ENCODE assay signal across 30 cellular contexts in genomic region chr10:86289577-86289868, GRCh38.
A peak's percentile ranks its signal among the peaks of the same experiment; 100 is the strongest.
DNase-seq lines count a peak whose midpoint lies in the region; ATAC-seq and TF ChIP-seq lines count a peak whose summit lies in the region.
"Had no signal": no experiment of that assay in that cellular context is flagged by ENCODE, and none has a peak within 500 bp of the region (broad histone marks: within the 10 kb centered on the region; RNA-seq: fewer than 3 reads in every experiment).

No MANE protein-coding gene starts in this region.

- 6% methylated on average over 2 of the region's 2 CpGs for WGBS in SK-N-SH (ENCODE audit: low lambda C conversion rate)
- 48 to 58% methylated on average over 2 of the region's 2 CpGs for WGBS in sigmoid colon, 2 donors

- intact Hi-C loops in colonic mucosa (cut with DNase I) = no loop called here
- intact Hi-C loops in sigmoid colon (cut with DNase I) = no loop called here
- intact Hi-C loops in left colon (cut with DNase I, micrococcal nuclease) = no loop called here

- peak; percentile 1 for DNase-seq in SK-N-SH
- DNase-seq in NB4 (ENCODE audit: low read depth) = no peak
- peak; percentile 4 for DNase-seq in colonic mucosa
- DNase-seq in sigmoid colon = peak; percentile 26
- DNase-seq in effector CD8-positive, alpha-beta T cell (lab: John Stamatoyannopoulos, UW) = no peak
- DNase-seq in left colon = no peak
- no peak for DNase-seq in NCI-H1417 treated with DMSO at 0.1 percent for 48 hours (lab: John Stamatoyannopoulos, UW)
- DNase-seq: activated effector memory CD4-positive, alpha-beta T cell treated with Interleukin-2 at 50 U/mL for 16 hours; activated naive CD8-positive, alpha-beta T cell treated with anti-CD3 and anti-CD28 coated beads for 36 hours; anterior cingulate cortex; Calu3; CD4-positive, CD25-positive, alpha-beta regulatory T cell; DMS79 treated with DMSO at 0.1 percent for 48 hours; GF-D8; GOT3; Karpas-422; MV-4-11; NCI-H1694; NCI-H446 treated with DMSO at 0.1 percent for 48 hours; stimulated activated CD4-positive, alpha-beta T cell treated with anti-CD3 and anti-CD28 coated beads, Interleukin-2, amount 100 ng/mL, for 24 hours; stimulated activated naive CD8-positive, alpha-beta T cell treated with anti-CD3 and anti-CD28 coated beads, Interleukin-15, Interleukin-2, amounts not matched to agents 100 U/mL and 50 U/mL, for 24 hours; T-helper 17 cell had no signal

- ATAC-seq in SK-N-SH treated with all-trans-retinoic acid at 6 μM for 48 hours = no peak
- ATAC-seq in left colon = no peak
- ATAC-seq: activated CD8-positive, alpha-beta T cell treated with anti-CD3 and anti-CD28 coated beads, Interleukin-2, amount 10 ng/mL, durations not matched to agents 7 days and 5 days; stimulated activated naive CD8-positive, alpha-beta T cell treated with anti-CD3 and anti-CD28 coated beads, Interleukin-15, Interleukin-2, amounts not matched to agents 100 U/mL and 50 U/mL, for 24 hours; T-helper 17 cell had no signal

- H3K79me2 ChIP-seq in SK-N-SH (ENCODE audit: insufficient read depth) = no peaks in the 10 kb centered on the region
- H3K79me2 ChIP-seq: parathyroid adenoma had no signal

- TF ChIP-seq CTCF in SK-N-SH (IDR thresholded peaks at IDR 0.05) (no peak), NB4 (IDR thresholded peaks at IDR 0.05; ENCODE audit: low read depth, low read length) (peak; percentile 32), colonic mucosa (IDR thresholded peaks at IDR 0.05) (no peak), sigmoid colon (IDR thresholded peaks at IDR 0.05) (no peak)

- H3K4me2 ChIP-seq in SK-N-SH = no peak overlapping the region
- H3K4me2 ChIP-seq: smooth muscle cell had no signal

- H3K4me3 ChIP-seq in SK-N-SH (ENCODE audit: low read depth in 2 of 2, low read length in 1 of 2) (no peak overlapping the region), NB4 (ENCODE audit: low read depth, low read length) (no peak overlapping the region), colonic mucosa (no peak overlapping the region), sigmoid colon (no peak overlapping the region)
- H3K4me3 ChIP-seq: breast epithelium, smooth muscle cell, thoracic aorta, vagina had no signal

- no peaks in the 10 kb centered on the region for H3F3A ChIP-seq in SK-N-SH (replicated peaks; ENCODE audit: insufficient read depth)

- POLR2A ChIA-PET in SK-N-SH (lab: Yijun Ruan, JAX) = no interaction called here

- TF ChIP-seq RAD21 in SK-N-SH (IDR thresholded peaks at IDR 0.05; ENCODE audit: low read length) = no peak

- H3K36me3 ChIP-seq in SK-N-SH (replicated peaks in 1 of 2; ENCODE audit: control insufficient read depth in 1 of 2, insufficient read depth in 2 of 2, low read length in 1 of 2) (no peaks in the 10 kb centered on the region), colonic mucosa (no peaks in the 10 kb centered on the region), sigmoid colon (no peaks in the 10 kb centered on the region)
- H3K36me3 ChIP-seq: breast epithelium, thoracic aorta, vagina had no signal

- H3K27ac ChIP-seq in SK-N-SH (ENCODE audit: low read depth in 2 of 2, low read length in 1 of 2) (no peak overlapping the region), colonic mucosa (no peak overlapping the region), sigmoid colon (no peak overlapping the region)
- H3K27ac ChIP-seq: breast epithelium, HL-60, parathyroid adenoma, thoracic aorta, vagina had no signal

- CTCF ChIA-PET in SK-N-SH (lab: Yijun Ruan, JAX) = interaction anchor here (0.7 kb wide), 1 partner anchor 36 kb away, joined by 3 read pairs; no protein-coding TSS in a partner anchor

- H2AFZ ChIP-seq in SK-N-SH (ENCODE audit: low read depth) = no peak overlapping the region
- H2AFZ ChIP-seq: parathyroid adenoma had no signal

- TF ChIP-seq POLR2A in NB4 (IDR thresholded peaks at IDR 0.05; ENCODE audit: extremely low read depth, insufficient read length) = no peak
- TF ChIP-seq POLR2A in sigmoid colon (IDR thresholded peaks at IDR 0.05) = no peak

- H3K9me3 ChIP-seq in SK-N-SH = no peaks in the 10 kb centered on the region
- no peaks in the 10 kb centered on the region for H3K9me3 ChIP-seq in colonic mucosa
- H3K9me3 ChIP-seq in sigmoid colon = no peaks in the 10 kb centered on the region
- H3K9me3 ChIP-seq: breast epithelium, thoracic aorta, vagina had no signal

- no peaks in the 10 kb centered on the region for H4K20me1 ChIP-seq in SK-N-SH (ENCODE audit: insufficient read depth)

- H3K9me2 ChIP-seq in SK-N-SH = no peaks in the 10 kb centered on the region

- H3K4me1 ChIP-seq in SK-N-SH (ENCODE audit: control insufficient read depth in 1 of 2, insufficient read depth in 2 of 2, low read depth in 1 of 2, low read length in 1 of 2) (peaks cover 0 to 35% of the 10 kb centered on the region in 2 experiments; a peak in 1 of 4 replicates), colonic mucosa (no peaks in the 10 kb centered on the region), sigmoid colon (no peaks in the 10 kb centered on the region)
- H3K4me1 ChIP-seq: breast epithelium, parathyroid adenoma, vagina had no signal

- TF ChIP-seq EP300 in SK-N-SH (IDR thresholded peaks at IDR 0.05; ENCODE audit: borderline replicate concordance in 1 of 2, low read depth in 1 of 2, low read length in 1 of 2) (no peak), sigmoid colon (IDR thresholded peaks at IDR 0.05) (no peak)

- no peaks in the 10 kb centered on the region for H3K27me3 ChIP-seq in SK-N-SH (ENCODE audit: insufficient read depth)
- no peaks in the 10 kb centered on the region for H3K27me3 ChIP-seq in colonic mucosa
- no peaks in the 10 kb centered on the region for H3K27me3 ChIP-seq in sigmoid colon
- H3K27me3 ChIP-seq: vagina had no signal

- H3K9ac ChIP-seq in SK-N-SH (no peak overlapping the region), colonic mucosa (ENCODE audit: low read depth in 2 of 2, low read length in 2 of 2) (no peak overlapping the region)
- H3K9ac ChIP-seq: parathyroid adenoma had no signal

TF ChIP-seq in SK-N-SH, 30 proteins besides CTCF, POLR2A, EP300 and RAD21 (continues in another document):
- TF ChIP-seq NRF1 (IDR thresholded peaks at IDR 0.05; ENCODE audit: low read depth, low read length) (no peak), TAF1 (IDR thresholded peaks at IDR 0.05; ENCODE audit: borderline replicate concordance, low read depth, low read length) (no peak), GABPA (IDR thresholded peaks at IDR 0.05; ENCODE audit: low read depth) (no peak)
- TF ChIP-seq, protein P1, sequence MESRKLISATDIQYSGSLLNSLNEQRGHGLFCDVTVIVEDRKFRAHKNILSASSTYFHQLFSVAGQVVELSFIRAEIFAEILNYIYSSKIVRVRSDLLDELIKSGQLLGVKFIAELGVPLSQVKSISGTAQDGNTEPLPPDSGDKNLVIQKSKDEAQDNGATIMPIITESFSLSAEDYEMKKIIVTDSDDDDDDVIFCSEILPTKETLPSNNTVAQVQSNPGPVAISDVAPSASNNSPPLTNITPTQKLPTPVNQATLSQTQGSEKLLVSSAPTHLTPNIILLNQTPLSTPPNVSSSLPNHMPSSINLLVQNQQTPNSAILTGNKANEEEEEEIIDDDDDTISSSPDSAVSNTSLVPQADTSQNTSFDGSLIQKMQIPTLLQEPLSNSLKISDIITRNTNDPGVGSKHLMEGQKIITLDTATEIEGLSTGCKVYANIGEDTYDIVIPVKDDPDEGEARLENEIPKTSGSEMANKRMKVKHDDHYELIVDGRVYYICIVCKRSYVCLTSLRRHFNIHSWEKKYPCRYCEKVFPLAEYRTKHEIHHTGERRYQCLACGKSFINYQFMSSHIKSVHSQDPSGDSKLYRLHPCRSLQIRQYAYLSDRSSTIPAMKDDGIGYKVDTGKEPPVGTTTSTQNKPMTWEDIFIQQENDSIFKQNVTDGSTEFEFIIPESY (IDR thresholded peaks at IDR 0.05; ENCODE audit: borderline replicate concordance, low read depth) = no peak
- TF ChIP-seq, protein P2, sequence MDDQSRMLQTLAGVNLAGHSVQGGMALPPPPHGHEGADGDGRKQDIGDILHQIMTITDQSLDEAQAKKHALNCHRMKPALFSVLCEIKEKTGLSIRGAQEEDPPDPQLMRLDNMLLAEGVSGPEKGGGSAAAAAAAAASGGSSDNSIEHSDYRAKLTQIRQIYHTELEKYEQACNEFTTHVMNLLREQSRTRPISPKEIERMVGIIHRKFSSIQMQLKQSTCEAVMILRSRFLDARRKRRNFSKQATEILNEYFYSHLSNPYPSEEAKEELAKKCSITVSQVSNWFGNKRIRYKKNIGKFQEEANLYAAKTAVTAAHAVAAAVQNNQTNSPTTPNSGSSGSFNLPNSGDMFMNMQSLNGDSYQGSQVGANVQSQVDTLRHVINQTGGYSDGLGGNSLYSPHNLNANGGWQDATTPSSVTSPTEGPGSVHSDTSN (IDR thresholded peaks at IDR 0.05) = no peak

TF ChIP-seq in SK-N-SH treated with all-trans-retinoic acid at 6 μM for 48 hours, 23 proteins besides CTCF, POLR2A, EP300 and RAD21 (continues in another document):
- no peak for TF ChIP-seq CSRNP3 (CRISPR knock-in tag; IDR thresholded peaks at IDR 0.05)
- no peak for TF ChIP-seq ZNF8 (CRISPR knock-in tag; IDR thresholded peaks at IDR 0.05)
- TF ChIP-seq ZNF565 (CRISPR knock-in tag; conservative IDR thresholded peaks at IDR 0.05; ENCODE audit: low read depth) = no peak
- no peak for TF ChIP-seq TCF4 (CRISPR knock-in tag; IDR thresholded peaks at IDR 0.05; ENCODE audit: borderline replicate concordance)
- no peak for TF ChIP-seq ISL1 (CRISPR knock-in tag; IDR thresholded peaks at IDR 0.05)
- TF ChIP-seq TOX (CRISPR knock-in tag; IDR thresholded peaks at IDR 0.05; ENCODE audit: borderline replicate concordance) = no peak
- TF ChIP-seq ZC3H10 (CRISPR knock-in tag; IDR thresholded peaks at IDR 0.05) = no peak
- no peak for TF ChIP-seq BACH2 (CRISPR knock-in tag; IDR thresholded peaks at IDR 0.05; ENCODE audit: borderline replicate concordance)
- no peak for TF ChIP-seq ZFP30 (CRISPR knock-in tag; IDR thresholded peaks at IDR 0.05)

Comparison
In these comparisons a context has a peak if more than half of its experiments do, and no peak if none do; other contexts are left out.
1. DNase-seq: peak in SK-N-SH (single experiment), colonic mucosa (single experiment) and sigmoid colon (single experiment); none in NB4 (single experiment), effector CD8-positive, alpha-beta T cell (single experiment), left colon (0 of 2) and NCI-H1417 treated with DMSO at 0.1 percent for 48 hours (single experiment).